ENCODE assay signal across 21 cellular contexts in genomic region chr4:81639248-81639647, GRCh38.
"Had no signal": no experiment of that assay in that cellular context is flagged by ENCODE, and none has a peak within 500 bp of the region (broad histone marks: within the 10 kb centered on the region; RNA-seq: fewer than 3 reads in every experiment).

No MANE protein-coding gene starts in this region.

- H3K9me3 ChIP-seq: esophagus squamous epithelium, lower lobe of right lung, ovary, psoas muscle, stomach, thyroid gland had no signal

- H3K4me1 ChIP-seq: esophagus squamous epithelium, psoas muscle, sigmoid colon, thyroid gland had no signal

- H3K27ac Mint-ChIP-seq: effector memory CD8-positive, alpha-beta T cell; naive thymus-derived CD4-positive, alpha-beta T cell; stimulated activated naive B cell treated with anti-CD40 and anti-IgM and Interleukin-4, amounts not matched to agents 10 μg/mL and 1 μg/mL and 100 μg/mL, for 72 hours had no signal

- H3K27ac ChIP-seq: esophagus squamous epithelium, lower lobe of right lung, ovary, psoas muscle, sigmoid colon, spleen, stomach, thyroid gland had no signal

- H3K36me3 Mint-ChIP-seq: stimulated activated naive B cell treated with anti-CD40 and anti-IgM and Interleukin-4, amounts not matched to agents 10 μg/mL and 1 μg/mL and 100 μg/mL, for 72 hours had no signal

- DNase-seq: cerebellar nuclear complex; cortex of kidney; effector memory CD8-positive, alpha-beta T cell; erythroblast; esophagus squamous epithelium; hypothalamus; left ventricle myocardium superior; lower lobe of right lung; naive thymus-derived CD4-positive, alpha-beta T cell; occipital lobe; ovary; posterior cingulate gyrus; psoas muscle; right cardiac atrium; sigmoid colon; spleen; stimulated activated CD4-positive, alpha-beta T cell treated with anti-CD3 and anti-CD28 coated beads, Interleukin-4, amount 100 ng/mL, for 4 hours; stimulated activated naive B cell treated with anti-CD40 and anti-IgM and Interleukin-4, amounts not matched to agents 10 μg/mL and 1 μg/mL and 100 μg/mL, for 72 hours; stomach; thyroid gland; trophoblast cell had no signal

- H3K27me3 Mint-ChIP-seq: effector memory CD8-positive, alpha-beta T cell; naive thymus-derived CD4-positive, alpha-beta T cell; stimulated activated naive B cell treated with anti-CD40 and anti-IgM and Interleukin-4, amounts not matched to agents 10 μg/mL and 1 μg/mL and 100 μg/mL, for 72 hours had no signal

- H3K9me3 Mint-ChIP-seq: effector memory CD8-positive, alpha-beta T cell had no signal

- H3K36me3 ChIP-seq: esophagus squamous epithelium, lower lobe of right lung, ovary, sigmoid colon, spleen, stomach, thyroid gland had no signal

- H3K27me3 ChIP-seq: esophagus squamous epithelium, ovary, sigmoid colon, spleen, stomach, thyroid gland had no signal

- H3K4me3 ChIP-seq: esophagus squamous epithelium, lower lobe of right lung, ovary, psoas muscle, sigmoid colon, spleen, stomach, thyroid gland had no signal

- H3K4me3 Mint-ChIP-seq: effector memory CD8-positive, alpha-beta T cell; naive thymus-derived CD4-positive, alpha-beta T cell; stimulated activated naive B cell treated with anti-CD40 and anti-IgM and Interleukin-4, amounts not matched to agents 10 μg/mL and 1 μg/mL and 100 μg/mL, for 72 hours had no signal

- ATAC-seq: effector memory CD8-positive, alpha-beta T cell; left ventricle myocardium superior; naive thymus-derived CD4-positive, alpha-beta T cell; psoas muscle; stimulated activated naive B cell treated with anti-CD40 and anti-IgM and Interleukin-4, amounts not matched to agents 10 μg/mL and 1 μg/mL and 100 μg/mL, for 72 hours had no signal
